Comparison of ENCODE assay signal across 10 cellular contexts in genomic region chr14:73290279-73290678, GRCh38. TPM values are rescaled to one million over a fixed set of nuclear protein-coding genes. Genes with fewer than 3 reads are reported as not detected.
DNase-seq lines count a peak whose midpoint lies in the region; ATAC-seq and TF ChIP-seq lines count a peak whose summit lies in the region.
"Had no signal": no experiment of that assay in that cellular context is flagged by ENCODE, and none has a peak within 500 bp of the region (broad histone marks: within the 10 kb centered on the region; RNA-seq: fewer than 3 reads in every experiment).

No MANE protein-coding gene starts in this region.

- H3K27me3 ChIP-seq in smooth muscle cell (ENCODE audit: low read depth), result no peaks in the 10 kb centered on the region

- peak; percentile 90 to 91 for ATAC-seq in activated T-cell treated with anti-CD3 and anti-CD28 coated beads, Interleukin-2, amount 50 U/mL, for 72 hours (replicated peaks in 1 of 2)
- peak; percentile 82 for ATAC-seq in HG03565 (IDR thresholded peaks at IDR 0.05; ENCODE audit: unreplicated experiment)
- ATAC-seq in stimulated activated naive CD8-positive, alpha-beta T cell treated with anti-CD3 and anti-CD28 coated beads, Interleukin-15, amount 100 ng/mL, for 72 hours, result peak; percentile 96
- no peak for ATAC-seq in esophagus mucosa
- ATAC-seq: SK-N-SH treated with all-trans-retinoic acid at 6 μM for 48 hours had no signal

- H3K36me3 ChIP-seq in smooth muscle cell (ENCODE audit: low read depth), result peaks cover 4% of the 10 kb centered on the region

- H4K20me1 ChIP-seq in smooth muscle cell (ENCODE audit: low read depth), result peaks cover 47% of the 10 kb centered on the region

- WGBS in smooth muscle cell (ENCODE audit: low lambda C conversion rate), result 81% methylated on average over 4 of the region's 4 CpGs

- no peak overlapping the region for H3K4me2 ChIP-seq in smooth muscle cell

- H3K9me3 Mint-ChIP-seq in activated T-cell treated with anti-CD3 and anti-CD28 coated beads, Interleukin-2, amount 50 U/mL, for 72 hours, result no peaks in the 10 kb centered on the region
- no peaks in the 10 kb centered on the region for H3K9me3 Mint-ChIP-seq in HFFc6
- H3K9me3 Mint-ChIP-seq in stimulated activated naive CD8-positive, alpha-beta T cell treated with anti-CD3 and anti-CD28 coated beads, Interleukin-15, amount 100 ng/mL, for 72 hours, result no peaks in the 10 kb centered on the region

- H3K27ac Mint-ChIP-seq in activated T-cell treated with anti-CD3 and anti-CD28 coated beads, Interleukin-2, amount 50 U/mL, for 72 hours, result no peak overlapping the region
- peak overlapping the region; percentile 14; the same call in 1 of the 2 replicates for H3K27ac Mint-ChIP-seq in HFFc6
- H3K27ac Mint-ChIP-seq in stimulated activated naive CD8-positive, alpha-beta T cell treated with anti-CD3 and anti-CD28 coated beads, Interleukin-15, amount 100 ng/mL, for 72 hours, result no peak overlapping the region

- H3F3A ChIP-seq in smooth muscle cell (ENCODE audit: low read depth), result peaks cover 2% of the 10 kb centered on the region

- H3K4me3 ChIP-seq in smooth muscle cell, result no peak overlapping the region

- DNase-seq in activated T-cell treated with anti-CD3 and anti-CD28 coated beads, Interleukin-2, amount 50 U/mL, for 72 hours, result peak; percentile 21 to 56
- DNase-seq in activated T-cell treated with anti-CD3 and anti-CD28 coated beads, Interleukin-2, amount 50 U/mL, for 48 hours, result no peak
- DNase-seq in HFFc6 (no peak), smooth muscle cell (lab: John Stamatoyannopoulos, UW; ENCODE audit: unreplicated experiment) (no peak)
- peak in 1 of 2 donors; percentile 34 for DNase-seq in stimulated activated naive CD8-positive, alpha-beta T cell treated with anti-CD3 and anti-CD28 coated beads, Interleukin-15, amount 100 ng/mL, for 72 hours
- no peak for DNase-seq in activated CD8-positive, alpha-beta memory T cell treated with anti-CD3 and anti-CD28 coated beads, Interleukin-2, amount 50 U/mL, for 48 hours
- DNase-seq: NCI-H510A had no signal

- no peaks in the 10 kb centered on the region for H3K4me1 ChIP-seq in smooth muscle cell (ENCODE audit: low read depth)

- H3K79me2 ChIP-seq in smooth muscle cell (ENCODE audit: low read depth), result no peaks in the 10 kb centered on the region

- peaks cover 3 to 9% of the 10 kb centered on the region in 2 donors for H3K36me3 Mint-ChIP-seq in activated T-cell treated with anti-CD3 and anti-CD28 coated beads, Interleukin-2, amount 50 U/mL, for 72 hours (ENCODE audit: insufficient read depth in 2 of 2)
- peaks cover 16% of the 10 kb centered on the region for H3K36me3 Mint-ChIP-seq in HFFc6 (ENCODE audit: low read depth)

- TF ChIP-seq CTCF in HFFc6 (IDR thresholded peaks at IDR 0.05), result no peak
- TF ChIP-seq CTCF in smooth muscle cell (IDR thresholded peaks at IDR 0.05; ENCODE audit: borderline replicate concordance, insufficient read depth, poor library complexity, severe bottlenecking), result no peak

- no peaks in the 10 kb centered on the region for H3K9me3 ChIP-seq in smooth muscle cell (replicated peaks; ENCODE audit: low read depth)

- H3K4me1 Mint-ChIP-seq in activated T-cell treated with anti-CD3 and anti-CD28 coated beads, Interleukin-2, amount 50 U/mL, for 72 hours (ENCODE audit: low read depth), result peaks cover 51% of the 10 kb centered on the region
- peaks cover 23% of the 10 kb centered on the region for H3K4me1 Mint-ChIP-seq in HFFc6 (ENCODE audit: low read depth)
- peaks cover 43% of the 10 kb centered on the region for H3K4me1 Mint-ChIP-seq in stimulated activated naive CD8-positive, alpha-beta T cell treated with anti-CD3 and anti-CD28 coated beads, Interleukin-15, amount 100 ng/mL, for 72 hours

- no peak overlapping the region for H3K9ac ChIP-seq in smooth muscle cell (ENCODE audit: low read depth)

- H2AFZ ChIP-seq in smooth muscle cell (ENCODE audit: low read depth), result no peak overlapping the region

- H3K4me3 Mint-ChIP-seq in activated T-cell treated with anti-CD3 and anti-CD28 coated beads, Interleukin-2, amount 50 U/mL, for 72 hours, result peak overlapping the region; percentile 36 to 70
- H3K4me3 Mint-ChIP-seq in HFFc6, result no peak overlapping the region
- peak overlapping the region; percentile 8 to 37 for H3K4me3 Mint-ChIP-seq in stimulated activated naive CD8-positive, alpha-beta T cell treated with anti-CD3 and anti-CD28 coated beads, Interleukin-15, amount 100 ng/mL, for 72 hours

- no peak overlapping the region for H3K27ac ChIP-seq in smooth muscle cell (ENCODE audit: low read depth)

- no peaks in the 10 kb centered on the region for H3K27me3 Mint-ChIP-seq in activated T-cell treated with anti-CD3 and anti-CD28 coated beads, Interleukin-2, amount 50 U/mL, for 72 hours (ENCODE audit: low read depth)
- no peaks in the 10 kb centered on the region; the same call in none of the 2 replicates for H3K27me3 Mint-ChIP-seq in HFFc6 (ENCODE audit: insufficient read depth)
- no peaks in the 10 kb centered on the region for H3K27me3 Mint-ChIP-seq in stimulated activated naive CD8-positive, alpha-beta T cell treated with anti-CD3 and anti-CD28 coated beads, Interleukin-15, amount 100 ng/mL, for 72 hours

RNA-seq across cellular contexts. Expression of gene PAPLN, which starts 53.0 kb away (rescaled TPM):
- total RNA-seq in activated T-cell treated with anti-CD3 and anti-CD28 coated beads, Interleukin-2, amount 50 U/mL, for 72 hours, result 1 to 10 TPM in 1 of 2 donors, under 1 TPM in 1; 0.58 to 1.3 TPM
- 1 to 10 TPM; 1.5 to 3.0 (median 2.3) TPM for total RNA-seq in HFFc6 (2021; fragmentation: NEBNext Ultra II Directional; extraction: Animal tissue kit (Norgen Biotek cat#: 25700))
- total RNA-seq in esophagus mucosa, result 5.1 TPM
- 1.5 and 4.3 TPM in 2 replicates for total RNA-seq in smooth muscle cell
- 3.3 and 4.3 TPM in 2 replicates for polyA plus RNA-seq in smooth muscle cell

Comparison
In these comparisons a context has a peak if more than half of its experiments do, and no peak if none do; other contexts are left out.
1. DNase-seq: peak in activated T-cell treated with anti-CD3 and anti-CD28 coated beads, Interleukin-2, amount 50 U/mL, for 72 hours (2 of 2); none in activated T-cell treated with anti-CD3 and anti-CD28 coated beads, Interleukin-2, amount 50 U/mL, for 48 hours (0 of 2), HFFc6 (single experiment), smooth muscle cell (single experiment) and activated CD8-positive, alpha-beta memory T cell treated with anti-CD3 and anti-CD28 coated beads, Interleukin-2, amount 50 U/mL, for 48 hours (single experiment).